18 cellular contexts compared by ENCODE assay signal in genomic region chr3:60046212-60046611, GRCh38.
DNase-seq lines count a peak whose midpoint lies in the region; ATAC-seq, FAIRE-seq and TF ChIP-seq lines count a peak whose summit lies in the region.
"Had no signal": no experiment of that assay in that cellular context is flagged by ENCODE, and none has a peak within 500 bp of the region (broad histone marks: within the 10 kb centered on the region; RNA-seq: fewer than 3 reads in every experiment).

No MANE protein-coding gene starts in this region.

- H3K9me3 ChIP-seq in liver (ENCODE audit: control insufficient read depth in 4 of 4, low read length in 3 of 4), result no peaks in the 10 kb centered on the region
- H3K9me3 ChIP-seq in HepG2 (ENCODE audit: low read length), result no peaks in the 10 kb centered on the region; the same call in 1 of the 2 replicates
- H3K9me3 ChIP-seq: body of pancreas, SJSA1, vagina had no signal

- ATAC-seq in HepG2 (no peak), GM21717 (IDR thresholded peaks at IDR 0.05; ENCODE audit: unreplicated experiment) (no peak)
- no peak for ATAC-seq in central memory CD8-positive, alpha-beta T cell (replicated peaks; ENCODE audit: extremely low read depth, poor library complexity, severe bottlenecking)
- ATAC-seq: body of pancreas; stimulated activated naive CD8-positive, alpha-beta T cell treated with anti-CD3 and anti-CD28 coated beads, Interleukin-15, Interleukin-2, amounts not matched to agents 100 U/mL and 50 U/mL, for 24 hours had no signal

- H3K79me2 ChIP-seq in HepG2 (ENCODE audit: insufficient read depth, low read length), result no peaks in the 10 kb centered on the region

- H3K27ac ChIP-seq in liver (ENCODE audit: low read depth in 1 of 2, low read length in 2 of 2) (no peak overlapping the region), HepG2 (ENCODE audit: extremely low read length, insufficient read depth, low read length) (no peak overlapping the region)
- H3K27ac ChIP-seq: body of pancreas, SJSA1, spleen, vagina had no signal

- TF ChIP-seq EP300 in HepG2 (IDR thresholded peaks at IDR 0.05; ENCODE audit: low read depth in 2 of 2, low read length in 2 of 2) (no peak), HepG2 (CRISPR knock-in tag; IDR thresholded peaks at IDR 0.05; ENCODE audit: borderline replicate concordance) (no peak)

- no peak for FAIRE-seq in HepG2 (lab: Jason Lieb, UNC)

- H3K4me1 Mint-ChIP-seq in central memory CD8-positive, alpha-beta T cell, result peaks cover 22% of the 10 kb centered on the region
- H3K4me1 Mint-ChIP-seq: B cell, H9, IgD-negative memory B cell had no signal

- peaks cover 2% of the 10 kb centered on the region for H3K36me3 Mint-ChIP-seq in central memory CD8-positive, alpha-beta T cell (ENCODE audit: insufficient read depth)
- H3K36me3 Mint-ChIP-seq: IgD-negative memory B cell had no signal

- H3K4me3 ChIP-seq in liver (ENCODE audit: low read depth in 1 of 3, low read length in 3 of 3) (no peak overlapping the region), HepG2 (replicated peaks in 1 of 3; ENCODE audit: insufficient read depth in 1 of 3, low read depth in 2 of 3, low read length in 3 of 3) (no peak overlapping the region)
- H3K4me3 ChIP-seq: body of pancreas, SJSA1, spleen, vagina had no signal

- H3K4me1 ChIP-seq in liver (ENCODE audit: control insufficient read depth in 4 of 4, insufficient read depth in 4 of 4, low read length in 3 of 4) (peaks cover 0 to 5% (median 0%) of the 10 kb centered on the region in 4 donors), HepG2 (ENCODE audit: insufficient read depth, low read length) (no peaks in the 10 kb centered on the region)
- H3K4me1 ChIP-seq: body of pancreas, SJSA1, spleen, vagina had no signal

- intact Hi-C loops in HepG2 (cut with micrococcal nuclease; ENCODE audit: unreplicated experiment), result no loop called here

- TF ChIP-seq RAD21 in liver (IDR thresholded peaks at IDR 0.05) (no peak), HepG2 (CRISPR knock-in tag; IDR thresholded peaks at IDR 0.05) (no peak)

- in situ Hi-C loops in HepG2 (cut with HindIII; ENCODE audit: extremely low pct_ligation_motif_present, low pct_unique_long_range_greater_than_20kb), result no loop called here

- 41% methylated on average over 6 of the region's 6 CpGs for WGBS in liver
- WGBS in HepG2 (ENCODE audit: low lambda C conversion rate), result 17% methylated on average over 6 of the region's 6 CpGs

- no peak overlapping the region for H3K9ac ChIP-seq in liver (ENCODE audit: low read depth in 1 of 2, low read length in 2 of 2)
- H3K9ac ChIP-seq in HepG2 (ENCODE audit: insufficient read depth, low read depth, low read length), result no peak overlapping the region

- no peak for TF ChIP-seq CTCF in liver (IDR thresholded peaks at IDR 0.05; ENCODE audit: low read depth, low read length, missing input control)
- no peak for TF ChIP-seq CTCF in HepG2 (CRISPR knock-in tag; IDR thresholded peaks at IDR 0.05)

- no peak overlapping the region for H2AFZ ChIP-seq in HepG2 (ENCODE audit: low read length)

- H4K20me1 ChIP-seq in HepG2 (ENCODE audit: insufficient read depth, low read length), result no peaks in the 10 kb centered on the region

- peaks cover 8% of the 10 kb centered on the region for H3K9me3 Mint-ChIP-seq in central memory CD8-positive, alpha-beta T cell

- CTCF ChIA-PET in HepG2 (lab: Yijun Ruan, JAX; ENCODE audit: low intra/inter-chr PET ratio, low total read pairs), result no interaction called here

- H3K4me2 ChIP-seq in HepG2 (ENCODE audit: low read depth, low read length), result no peak overlapping the region

- DNase-seq in HepG2 (ENCODE audit: low spot score), result no peak
- DNase-seq in NCI-H2171 (lab: John Stamatoyannopoulos, UW), result peak; percentile 3
- DNase-seq in central memory CD8-positive, alpha-beta T cell (ENCODE audit: low spot score in 2 of 2), result no peak
- DNase-seq in glomerular visceral epithelial cell (ENCODE audit: extremely low spot score), result no peak
- DNase-seq in KG1 (lab: John Stamatoyannopoulos, UW), result no peak
- no peak for DNase-seq in LoVo (ENCODE audit: low spot score)
- DNase-seq: activated gamma-delta T cell treated with Interleukin-2 at 50 U/mL for 16 hours; H9; NCI-H1694; spleen; stimulated activated naive CD8-positive, alpha-beta T cell treated with anti-CD3 and anti-CD28 coated beads, Interleukin-15, Interleukin-2, amounts not matched to agents 100 U/mL and 50 U/mL, for 24 hours had no signal

- POLR2A ChIA-PET in HepG2 (lab: Yijun Ruan, JAX), result no interaction called here

- no TSS peak for BruUV-seq in HepG2 (replicated peaks; lab: Mats Ljungman, UMichigan)

- H3K27ac Mint-ChIP-seq in central memory CD8-positive, alpha-beta T cell (ENCODE audit: low read depth), result peak overlapping the region; percentile 57
- H3K27ac Mint-ChIP-seq: B cell, H9 had no signal

- no peaks in the 10 kb centered on the region for H3K27me3 ChIP-seq in liver (ENCODE audit: control insufficient read depth in 4 of 4, insufficient read depth in 4 of 4, low read length in 3 of 4)
- H3K27me3 ChIP-seq in HepG2 (ENCODE audit: control insufficient read depth in 1 of 2, insufficient read depth in 2 of 2, low read length in 2 of 2), result no peaks in the 10 kb centered on the region
- H3K27me3 ChIP-seq: body of pancreas, SJSA1, spleen, vagina had no signal

- H3K4me3 Mint-ChIP-seq in central memory CD8-positive, alpha-beta T cell, result no peak overlapping the region
- H3K4me3 Mint-ChIP-seq: B cell, H9, IgD-negative memory B cell had no signal

- H3K36me3 ChIP-seq in liver (ENCODE audit: control insufficient read depth in 4 of 4, insufficient read depth in 3 of 4, low read depth in 1 of 4, low read length in 3 of 4), result no peaks in the 10 kb centered on the region
- H3K36me3 ChIP-seq in HepG2 (replicated peaks in 1 of 2; ENCODE audit: control insufficient read depth in 1 of 2, insufficient read depth in 2 of 2, low read length in 2 of 2), result no peaks in the 10 kb centered on the region
- H3K36me3 ChIP-seq: SJSA1, spleen, vagina had no signal

- TF ChIP-seq POLR2A in HepG2 (IDR thresholded peaks at IDR 0.05; ENCODE audit: insufficient read depth in 1 of 2, low read depth in 2 of 2, low read length in 2 of 2), result no peak

- no peaks in the 10 kb centered on the region for H3K27me3 Mint-ChIP-seq in central memory CD8-positive, alpha-beta T cell
- H3K27me3 Mint-ChIP-seq: B cell had no signal

TF ChIP-seq in liver, 16 proteins besides CTCF, POLR2A, EP300 and RAD21:
- TF ChIP-seq HNF4A (conservative IDR thresholded peaks at IDR 0.05) (peak in 1 of 2 donors; percentile 36), NR2F2 (IDR thresholded peaks at IDR 0.05) (no peak), HNF4G (IDR thresholded peaks at IDR 0.05) (no peak), ATF3 (IDR thresholded peaks at IDR 0.05) (no peak), YY1 (IDR thresholded peaks at IDR 0.05) (peak; percentile 45)

TF ChIP-seq in HepG2, 621 proteins besides CTCF, POLR2A, EP300 and RAD21:
- no peak for TF ChIP-seq ELF1 (CRISPR knock-in tag; IDR thresholded peaks at IDR 0.05)
- no peak for TF ChIP-seq SOX13 (IDR thresholded peaks at IDR 0.05)
- TF ChIP-seq SOX13 (CRISPR knock-in tag; conservative IDR thresholded peaks at IDR 0.05 in 1 of 2, IDR thresholded peaks at IDR 0.05 in 1 of 2), result no peak
- no peak for TF ChIP-seq TP53 (CRISPR knock-in tag; conservative IDR thresholded peaks at IDR 0.05)
- no peak for TF ChIP-seq NFE2 (CRISPR knock-in tag; IDR thresholded peaks at IDR 0.05)
- no peak for TF ChIP-seq SMAD1 (CRISPR knock-in tag; IDR thresholded peaks at IDR 0.05; ENCODE audit: borderline replicate concordance, low read depth)
- TF ChIP-seq NR2F1 (CRISPR knock-in tag; IDR thresholded peaks at IDR 0.05), result no peak
- TF ChIP-seq NR0B2 (CRISPR knock-in tag; IDR thresholded peaks at IDR 0.05), result no peak
- no peak for TF ChIP-seq PHF20 (CRISPR knock-in tag; IDR thresholded peaks at IDR 0.05)
- no peak for TF ChIP-seq ONECUT2 (CRISPR knock-in tag; IDR thresholded peaks at IDR 0.05)
- TF ChIP-seq PAWR (CRISPR knock-in tag; IDR thresholded peaks at IDR 0.05; ENCODE audit: borderline replicate concordance), result no peak
TF ChIP-seq in HepG2: peak in this region for 0.
